ENCODE assay signal across 28 cellular contexts in genomic region chr12:113114447-113115178, GRCh38. TPM values are rescaled to one million over a fixed set of nuclear protein-coding genes. Genes with fewer than 3 reads are reported as not detected.
"Had no signal": no experiment of that assay in that cellular context is flagged by ENCODE, and none has a peak within 500 bp of the region (broad histone marks: within the 10 kb centered on the region; RNA-seq: fewer than 3 reads in every experiment).

No MANE protein-coding gene starts in this region.

- H3K36me3 ChIP-seq: gastrocnemius medialis, heart right ventricle, left lung, lower lobe of right lung, pancreas, tibial nerve, upper lobe of right lung, vagina had no signal

- FAIRE-seq: endothelial cell of umbilical vein, islet of Langerhans, pancreas, small intestine had no signal

- ATAC-seq: gastrocnemius medialis, heart right ventricle, left lung, lower lobe of right lung, natural killer cell, pancreas, upper lobe of right lung had no signal

- H3K9me3 ChIP-seq: gastrocnemius medialis, heart right ventricle, left lung, lower lobe of right lung, pancreas, testis, tibial nerve, upper lobe of right lung, vagina had no signal

- H3K4me3 ChIP-seq: coronary artery, gastrocnemius medialis, heart right ventricle, left lung, lower lobe of right lung, pancreas, testis, tibial nerve, upper lobe of right lung, vagina had no signal

- DNase-seq: effector CD4-positive, alpha-beta T cell; endodermal cell; erythroblast; gastrocnemius medialis; heart right ventricle; hypothalamus; left lung; lower lobe of right lung; natural killer cell; nucleus accumbens; pancreas; right cardiac atrium; small intestine; stimulated activated CD4-positive, alpha-beta T cell treated with anti-CD3 and anti-CD28 coated beads, Interleukin-12 subunit alpha, Interleukin-12 subunit beta, amount 100 ng/mL, for 4 hours; testis; upper lobe of right lung had no signal

- H3K27me3 ChIP-seq: pancreas, testis, vagina had no signal

- H3K27ac ChIP-seq: coronary artery, gastrocnemius medialis, heart right ventricle, left lung, lower lobe of right lung, pancreas, testis, tibial nerve, upper lobe of right lung, vagina had no signal

- H3K4me1 ChIP-seq: gastrocnemius medialis, heart right ventricle, left lung, lower lobe of right lung, pancreas, testis, tibial nerve, upper lobe of right lung, vagina had no signal

RNA-seq across cellular contexts. Expression of gene RASAL1, which starts 20.9 kb away (rescaled TPM):
- total RNA-seq: dermis microvascular lymphatic vessel endothelial cell, endothelial cell of umbilical vein, gastrocnemius medialis, heart right ventricle, myocyte, natural killer cell, neural crest cell, right cardiac atrium, subcutaneous adipose tissue had no signal
- polyA plus RNA-seq: endothelial cell of umbilical vein, heart right ventricle, right cardiac atrium had no signal

RNA-seq across cellular contexts. Expression of gene CFAP73, which starts 34.9 kb away (rescaled TPM):
- total RNA-seq: dermis microvascular lymphatic vessel endothelial cell, endodermal cell, endothelial cell of umbilical vein, gastrocnemius medialis, heart right ventricle, mesothelial cell of epicardium, mucosa of gallbladder, myocyte, natural killer cell, neural crest cell, progenitor cell of endocrine pancreas, right cardiac atrium, subcutaneous adipose tissue, tibial nerve, upper lobe of right lung, vagina had no signal
- polyA plus RNA-seq: endothelial cell of umbilical vein had no signal
